In the genomic region with DNA sequence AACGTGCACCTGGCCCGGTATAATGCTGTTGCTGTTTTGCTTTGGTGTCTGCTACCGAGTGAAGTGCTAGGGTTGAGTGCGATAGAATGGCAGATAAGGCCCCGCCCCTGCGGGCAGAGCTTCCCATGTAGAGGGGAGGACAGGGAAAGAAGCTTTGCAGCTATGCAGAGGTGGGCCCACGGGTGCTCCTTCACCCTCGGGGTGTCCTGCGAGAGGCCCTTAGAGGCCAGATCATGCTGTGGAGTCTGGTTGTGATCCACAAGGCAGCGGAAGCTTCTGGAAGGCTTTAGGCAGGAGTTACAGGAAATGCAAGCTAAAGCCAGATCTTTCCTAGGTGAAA, we compare ENCODE assay signal across 12 cellular contexts. TPM values are rescaled to one million over a fixed set of nuclear protein-coding genes. Genes with fewer than 3 reads are reported as not detected.
DNase-seq lines count a peak whose midpoint lies in the region; ATAC-seq, FAIRE-seq and TF ChIP-seq lines count a peak whose summit lies in the region.
"Had no signal": no experiment of that assay in that cellular context is flagged by ENCODE, and none has a peak within 500 bp of the region (broad histone marks: within the 10 kb centered on the region; RNA-seq: fewer than 3 reads in every experiment).

No MANE protein-coding gene starts in this region.

- no peaks in the 10 kb centered on the region for H3K9me3 ChIP-seq in DND-41 (ENCODE audit: insufficient read depth, low read length, severe bottlenecking)
- no peaks in the 10 kb centered on the region for H3K9me3 ChIP-seq in SK-N-MC (ENCODE audit: low read depth, low read length)
- H3K9me3 ChIP-seq in keratinocyte (ENCODE audit: control insufficient read depth, low read depth, low read length), result no peaks in the 10 kb centered on the region
- H3K9me3 ChIP-seq in gastrocnemius medialis, result no peaks in the 10 kb centered on the region

- H3K4me1 ChIP-seq in DND-41 (ENCODE audit: insufficient read depth, low read length) (peaks cover 29% of the 10 kb centered on the region), keratinocyte (ENCODE audit: control insufficient read depth, extremely low read depth, insufficient read depth, low read length) (peaks cover 25% of the 10 kb centered on the region), gastrocnemius medialis (peaks cover 32 to 44% of the 10 kb centered on the region in 2 donors)

- TF ChIP-seq POLR2A in gastrocnemius medialis (IDR thresholded peaks at IDR 0.05), result no peak

- H3K27me3 ChIP-seq in DND-41 (ENCODE audit: insufficient read depth, low read length, poor library complexity) (no peaks in the 10 kb centered on the region), keratinocyte (ENCODE audit: control insufficient read depth, extremely low read depth, insufficient read depth, low read length) (no peaks in the 10 kb centered on the region), gastrocnemius medialis (no peaks in the 10 kb centered on the region)

- H4K20me1 ChIP-seq in DND-41 (ENCODE audit: insufficient read depth, low read length), result peaks cover 34% of the 10 kb centered on the region
- no peaks in the 10 kb centered on the region for H4K20me1 ChIP-seq in keratinocyte (ENCODE audit: control insufficient read depth, extremely low read depth, insufficient read depth, low read length)

- in situ Hi-C loops in gastrocnemius medialis (cut with MboI; ENCODE audit: low sequenced_read_pairs in 4 of 4), result loop anchor here in 1 of 4 donors (25.0 kb wide), 1 partner anchor 122 kb away; no protein-coding TSS in a partner anchor

- no peaks in the 10 kb centered on the region for H3K9me1 ChIP-seq in keratinocyte (ENCODE audit: control insufficient read depth, extremely low read depth, insufficient read depth, low read length)

- ATAC-seq in DND-41 (ENCODE audit: insufficient read depth, low read depth) (no peak), gastrocnemius medialis (no peak), GM18519 (IDR thresholded peaks at IDR 0.05; ENCODE audit: low FRiP score, unreplicated experiment) (no peak), GM18867 (IDR thresholded peaks at IDR 0.05; ENCODE audit: unreplicated experiment) (no peak), HG03520 (IDR thresholded peaks at IDR 0.05; ENCODE audit: unreplicated experiment) (no peak)

- H3K4me2 ChIP-seq in DND-41 (ENCODE audit: insufficient read depth, low read length) (peak overlapping the region; percentile 86), keratinocyte (ENCODE audit: control insufficient read depth, extremely low read depth, insufficient read depth, low read depth, low read length) (peak overlapping the region; percentile 97)

- H3K36me3 ChIP-seq in DND-41 (ENCODE audit: insufficient read depth, low read length) (no peaks in the 10 kb centered on the region), SK-N-MC (ENCODE audit: insufficient read depth, low read length) (0 out of 2 replicates have a peak, but pooled peaks cover under 1% of the 10 kb centered on the region), keratinocyte (ENCODE audit: control insufficient read depth in 2 of 2, extremely low read depth in 1 of 2, insufficient read depth in 2 of 2, low read length in 2 of 2) (no peaks in the 10 kb centered on the region), gastrocnemius medialis (no peaks in the 10 kb centered on the region)

- no peak overlapping the region for H3K27ac ChIP-seq in DND-41 (ENCODE audit: low read length)
- H3K27ac ChIP-seq in SK-N-MC, result no peak overlapping the region
- peak overlapping the region; percentile 93 for H3K27ac ChIP-seq in keratinocyte (ENCODE audit: control insufficient read depth, insufficient read depth, low read length)
- H3K27ac ChIP-seq in gastrocnemius medialis, result peak overlapping the region in 3 of 4 donors; percentile 77 to 85 (median 80)

- TF ChIP-seq CTCF in DND-41 (IDR thresholded peaks at IDR 0.05; ENCODE audit: borderline replicate concordance, extremely low read depth, low read length, poor library complexity, severe bottlenecking), result no peak
- no peak for TF ChIP-seq CTCF in keratinocyte (optimal IDR thresholded peaks at IDR 0.05 in 1 of 3, IDR thresholded peaks at IDR 0.05 in 1 of 3, conservative IDR thresholded peaks at IDR 0.05 in 1 of 3; ENCODE audit: extremely low read depth in 1 of 3, insufficient read depth in 2 of 3, low read length in 3 of 3)
- TF ChIP-seq CTCF in gastrocnemius medialis (IDR thresholded peaks at IDR 0.05 in 4 of 5, conservative IDR thresholded peaks at IDR 0.05 in 1 of 5), result no peak

- intact Hi-C loops in gastrocnemius medialis (cut with DNase I; ENCODE audit: low total_unique reads), result no loop called here

- H3K79me2 ChIP-seq in DND-41 (ENCODE audit: insufficient read depth, low read length) (peaks cover 48% of the 10 kb centered on the region), keratinocyte (ENCODE audit: control insufficient read depth, insufficient read depth, low read length) (peaks cover 63% of the 10 kb centered on the region)

- H3K9ac ChIP-seq in DND-41 (ENCODE audit: low read depth, low read length) (no peak overlapping the region), SK-N-MC (ENCODE audit: insufficient read length) (no peak overlapping the region), keratinocyte (ENCODE audit: control insufficient read depth, extremely low read depth, insufficient read depth, low read length) (peak overlapping the region; percentile 86)

- dilution Hi-C loops in keratinocyte (cut with MboI; ENCODE audit: extremely low pct_ligation_motif_present, low sequenced_read_pairs), result no loop called here

- no peak for FAIRE-seq in keratinocyte (lab: Jason Lieb, UNC)

- DNase-seq in DND-41, result no peak
- DNase-seq in SK-N-MC (ENCODE audit: low read depth, low spot score), result no peak
- DNase-seq in keratinocyte (ENCODE audit: low read depth, low spot score), result no peak
- DNase-seq in gastrocnemius medialis, result no peak
- DNase-seq in stimulated activated CD4-positive, alpha-beta T cell treated with anti-CD3 and anti-CD28 coated beads, Interleukin-4, amount 100 ng/mL, for 1 hour, result no peak
- DNase-seq: activated CD8-positive, alpha-beta memory T cell treated with anti-CD3 and anti-CD28 coated beads, Interleukin-2, amount 50 U/mL, for 4 hours; Kasumi-1; NCI-H345; T-helper 1 cell had no signal

- H3K4me3 ChIP-seq in DND-41 (ENCODE audit: low read depth in 1 of 2, low read length in 2 of 2), result no peak overlapping the region
- peak overlapping the region; percentile 98 for H3K4me3 ChIP-seq in SK-N-MC
- H3K4me3 ChIP-seq in keratinocyte (ENCODE audit: control insufficient read depth in 2 of 3, extremely low read depth in 1 of 3, insufficient read depth in 2 of 3, low read depth in 1 of 3, low read length in 3 of 3), result peak overlapping the region in 2 of 3 experiments; percentile 89 to 91
- peak overlapping the region in 1 of 4 donors; percentile 2 for H3K4me3 ChIP-seq in gastrocnemius medialis

- H2AFZ ChIP-seq in DND-41 (ENCODE audit: low read depth, low read length) (no peak overlapping the region), keratinocyte (ENCODE audit: control insufficient read depth, low read length) (peak overlapping the region; percentile 33)

RNA-seq across cellular contexts. Expression of gene LRP5, which starts 3.2 kb away (rescaled TPM):
- 6.6 to 8.6 TPM (median 8.0 TPM) in 3 replicates for polyA plus RNA-seq in keratinocyte
- polyA plus RNA-seq in keratinocyte (2011; ENCODE audit: low read depth), result 13.1 TPM
- 2.2 and 7.4 TPM in 2 replicates for polyA plus RNA-seq in keratinocyte (2011; cell fraction: cytosol; rRNA removed)
- polyA plus RNA-seq in keratinocyte (2011; cell fraction: nucleus; rRNA removed), result 15.3 and 24.0 TPM in 2 replicates
- polyA plus RNA-seq in keratinocyte (2012; ENCODE audit: low replicate concordance), result 11.8 and 23.0 TPM in 2 replicates
- polyA minus RNA-seq in keratinocyte, result 16.9 to 44.7 TPM (median 20.8 TPM) in 3 replicates
- polyA minus RNA-seq in keratinocyte (2011; cell fraction: cytosol; rRNA and poly(A)+ RNA removed), result 23.6 TPM
- polyA minus RNA-seq in keratinocyte (2011; cell fraction: nucleus; rRNA and poly(A)+ RNA removed), result 41.5 and 46.4 TPM in 2 replicates
- total RNA-seq in gastrocnemius medialis, result 10 to 100 TPM in 2 of 4 donors, 1 to 10 TPM in 2; 3.7 to 12.3 (median 8.1) TPM

RNA-seq across cellular contexts. Expression of gene C11orf24, which starts 43.8 kb away (rescaled TPM):
- 28.4 to 32.8 TPM (median 32.2 TPM) in 3 replicates for polyA plus RNA-seq in keratinocyte
- polyA plus RNA-seq in keratinocyte (2011; ENCODE audit: low read depth), result 16.8 TPM
- 32.0 and 57.2 TPM in 2 replicates for polyA plus RNA-seq in keratinocyte (2011; cell fraction: cytosol; rRNA removed)
- 41.0 and 60.0 TPM in 2 replicates for polyA plus RNA-seq in keratinocyte (2011; cell fraction: nucleus; rRNA removed)
- 20.5 and 46.5 TPM in 2 replicates for polyA plus RNA-seq in keratinocyte (2012; ENCODE audit: low replicate concordance)
- polyA minus RNA-seq in keratinocyte, result 33.7 to 96.8 TPM (median 35.7 TPM) in 3 replicates
- polyA minus RNA-seq in keratinocyte (2011; cell fraction: cytosol; rRNA and poly(A)+ RNA removed), result 64.5 TPM
- 39.7 and 43.0 TPM in 2 replicates for polyA minus RNA-seq in keratinocyte (2011; cell fraction: nucleus; rRNA and poly(A)+ RNA removed)
- 10 to 100 TPM in 2 of 4 donors, 1 to 10 TPM in 2; 8.1 to 19.3 (median 10.6) TPM for total RNA-seq in gastrocnemius medialis

Comparison
In these comparisons a context has a peak if more than half of its experiments do, and no peak if none do; other contexts are left out.
1. H3K27ac ChIP-seq: peak in keratinocyte (single experiment) and gastrocnemius medialis (3 of 4); none in DND-41 (single experiment) and SK-N-MC (single experiment).
2. H3K4me3 ChIP-seq: peak in SK-N-MC (single experiment) and keratinocyte (2 of 3); none in DND-41 (0 of 2).